In the genomic region with DNA sequence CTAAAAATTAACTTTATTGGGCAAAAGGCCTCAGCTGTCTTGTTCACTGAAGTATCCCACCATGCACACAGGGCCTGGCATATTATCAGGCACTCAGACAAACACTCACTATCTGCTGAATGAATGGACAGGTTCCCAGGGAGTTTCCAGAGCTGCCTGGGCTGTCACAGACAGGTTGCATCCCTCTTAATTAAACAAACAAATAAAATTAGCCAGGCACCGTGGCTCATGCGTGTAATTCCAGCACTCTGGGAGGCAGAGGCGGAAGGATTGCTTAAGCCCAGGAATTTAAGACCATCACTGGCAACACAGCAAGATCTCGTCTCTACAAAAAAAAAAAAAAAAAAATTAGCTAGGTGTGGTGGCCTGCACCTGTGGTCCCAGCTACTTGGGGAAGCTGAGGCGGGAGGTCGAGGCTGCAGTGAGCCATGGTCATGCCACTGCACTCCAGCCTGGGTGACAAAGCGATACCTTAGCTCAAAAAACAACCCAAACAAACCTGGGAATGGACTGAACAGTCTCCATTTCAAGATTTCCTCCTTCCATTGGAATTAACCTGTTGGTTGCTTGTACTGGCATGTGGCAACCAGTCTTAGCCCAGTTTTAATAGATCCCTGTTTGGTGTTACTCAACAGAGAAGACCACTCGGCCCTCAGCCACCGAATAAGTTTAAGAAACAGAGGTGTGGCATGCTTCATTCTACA, we compare ENCODE assay signal across 9 cellular contexts.
A peak's percentile ranks its signal among the peaks of the same experiment; 100 is the strongest.
DNase-seq lines count a peak whose midpoint lies in the region; FAIRE-seq and TF ChIP-seq lines count a peak whose summit lies in the region.
"Had no signal": no experiment of that assay in that cellular context is flagged by ENCODE, and none has a peak within 500 bp of the region (broad histone marks: within the 10 kb centered on the region; RNA-seq: fewer than 3 reads in every experiment).

No MANE protein-coding gene starts in this region.

- peaks cover 52 to 74% (median 62%) of the 10 kb centered on the region in 10 experiments for H3K4me1 ChIP-seq in BLaER1 treated with 17β-estradiol and CSF1 and Interleukin-3, amounts not matched to agents 10 nM and 100 nM
- H3K4me1 ChIP-seq in KMS-11 (ENCODE audit: low read depth, poor library complexity, severe bottlenecking) (peaks cover 30% of the 10 kb centered on the region), duodenal mucosa (ENCODE audit: control insufficient read depth in 1 of 2, insufficient read depth in 2 of 2, low read length in 2 of 2) (peaks cover 26 to 31% of the 10 kb centered on the region in 2 donors)

- peak overlapping the region; percentile 97 for H3K27ac Mint-ChIP-seq in nephron progenitor cell

- TF ChIP-seq CTCF in KMS-11 (conservative IDR thresholded peaks at IDR 0.05; ENCODE audit: low read depth, low read length) (no peak), nephron progenitor cell (IDR thresholded peaks at IDR 0.05) (no peak)

- no peak for DNase-seq in nephron progenitor cell
- no peak for DNase-seq in urothelium cell line (ENCODE audit: low spot score)
- no peak for DNase-seq in DMS114 treated with DMSO at 0.1 percent for 48 hours (lab: John Stamatoyannopoulos, UW; ENCODE audit: unreplicated experiment)
- DNase-seq in NCI-H2081 treated with DMSO at 0.1 percent for 48 hours (lab: John Stamatoyannopoulos, UW) = no peak
- DNase-seq in hippocampal formation (lab: John Stamatoyannopoulos, UW) = no peak
- DNase-seq: activated effector memory CD4-positive, alpha-beta T cell treated with Interleukin-2 at 50 U/mL for 16 hours had no signal

- H3K9ac ChIP-seq in BLaER1 treated with 17β-estradiol and CSF1 and Interleukin-3, amounts not matched to agents 10 nM and 100 nM = peak overlapping the region; percentile 65 to 99 (median 80); a peak in 21 of 22 replicates
- H3K9ac ChIP-seq in KMS-11 (no peak overlapping the region), duodenal mucosa (ENCODE audit: low read depth in 1 of 2, low read length in 2 of 2) (peak overlapping the region; percentile 33 to 45)

- no peaks in the 10 kb centered on the region for H3K27me3 ChIP-seq in BLaER1 treated with 17β-estradiol and CSF1 and Interleukin-3, amounts not matched to agents 10 nM and 100 nM
- H3K27me3 ChIP-seq in KMS-11 (ENCODE audit: insufficient read depth, low read depth) = no peaks in the 10 kb centered on the region
- H3K27me3 ChIP-seq in duodenal mucosa (ENCODE audit: control insufficient read depth in 1 of 2, insufficient read depth in 2 of 2, low read length in 2 of 2) = no peaks in the 10 kb centered on the region

- H3K9me3 Mint-ChIP-seq in nephron progenitor cell = no peaks in the 10 kb centered on the region

- FAIRE-seq in urothelium cell line (lab: Jason Lieb, UNC) = no peak

- H3K4me3 Mint-ChIP-seq in nephron progenitor cell = no peak overlapping the region

- peak overlapping the region; percentile 90; the same call in 1 of the 2 replicates for H2AFZ ChIP-seq in KMS-11 (ENCODE audit: low read depth)

- H3K4me1 Mint-ChIP-seq in nephron progenitor cell = peaks cover 33% of the 10 kb centered on the region

- peaks cover 8 to 23% (median 12%) of the 10 kb centered on the region in 11 experiments for H3K9me3 ChIP-seq in BLaER1 treated with 17β-estradiol and CSF1 and Interleukin-3, amounts not matched to agents 10 nM and 100 nM (replicated peaks in 1 of 11)
- peaks cover 0 to 4% of the 10 kb centered on the region in 2 donors for H3K9me3 ChIP-seq in duodenal mucosa (ENCODE audit: control insufficient read depth in 1 of 2, low read length in 2 of 2)

- peaks cover 3% of the 10 kb centered on the region for H3K27me3 Mint-ChIP-seq in nephron progenitor cell (ENCODE audit: low read depth, poor library complexity)

- peak overlapping the region in 10 of 11 experiments; percentile 51 to 86 (median 78); a peak in 16 of 22 replicates for H3K27ac ChIP-seq in BLaER1 treated with 17β-estradiol and CSF1 and Interleukin-3, amounts not matched to agents 10 nM and 100 nM
- H3K27ac ChIP-seq in KMS-11 = no peak overlapping the region
- peak overlapping the region; percentile 41 for H3K27ac ChIP-seq in duodenal mucosa (ENCODE audit: low read depth, low read length)

- peaks cover 20% of the 10 kb centered on the region; the same call in 1 of the 2 replicates for H3K79me2 ChIP-seq in KMS-11 (ENCODE audit: insufficient read depth, low read depth)

- H3K4me2 ChIP-seq in BLaER1 treated with 17β-estradiol and CSF1 and Interleukin-3, amounts not matched to agents 10 nM and 100 nM = peak overlapping the region; percentile 61 to 99 (median 80)
- peak overlapping the region; percentile 58; the same call in 1 of the 2 replicates for H3K4me2 ChIP-seq in KMS-11

- H4K20me1 ChIP-seq in BLaER1 treated with 17β-estradiol and CSF1 and Interleukin-3, amounts not matched to agents 10 nM and 100 nM = peaks cover 28 to 36% (median 30%) of the 10 kb centered on the region in 11 experiments
- H4K20me1 ChIP-seq in KMS-11 (ENCODE audit: insufficient read depth) = no peaks in the 10 kb centered on the region

- peaks cover 0 to 26% (median 11%) of the 10 kb centered on the region in 11 experiments; a peak in 15 of 22 replicates for H3K36me3 ChIP-seq in BLaER1 treated with 17β-estradiol and CSF1 and Interleukin-3, amounts not matched to agents 10 nM and 100 nM
- H3K36me3 ChIP-seq in KMS-11 (ENCODE audit: insufficient read depth) (no peaks in the 10 kb centered on the region), duodenal mucosa (ENCODE audit: control insufficient read depth in 1 of 2, insufficient read depth in 2 of 2, low read length in 2 of 2) (no peaks in the 10 kb centered on the region)

- no peaks in the 10 kb centered on the region for H3K36me3 Mint-ChIP-seq in nephron progenitor cell (ENCODE audit: low read depth)

- peak overlapping the region; percentile 51 to 100 (median 60); a peak in 19 of 20 replicates for H3K4me3 ChIP-seq in BLaER1 treated with 17β-estradiol and CSF1 and Interleukin-3, amounts not matched to agents 10 nM and 100 nM
- no peak overlapping the region for H3K4me3 ChIP-seq in KMS-11 (IDR thresholded peaks at IDR 0.05; ENCODE audit: insufficient read depth, low read depth, low read length)
- H3K4me3 ChIP-seq in duodenal mucosa (ENCODE audit: low read depth in 1 of 2, low read length in 2 of 2) = peak overlapping the region in 1 of 2 donors; percentile 66
